11 cellular contexts compared by ENCODE assay signal in genomic region chr10:97117372-97117771, GRCh38.
DNase-seq lines count a peak whose midpoint lies in the region; ATAC-seq and TF ChIP-seq lines count a peak whose summit lies in the region.
"Had no signal": no experiment of that assay in that cellular context is flagged by ENCODE, and none has a peak within 500 bp of the region (broad histone marks: within the 10 kb centered on the region; RNA-seq: fewer than 3 reads in every experiment).

No MANE protein-coding gene starts in this region.

- peaks cover 5% of the 10 kb centered on the region for H3K4me1 ChIP-seq in psoas muscle

- H3K36me3 ChIP-seq in psoas muscle (ENCODE audit: insufficient read depth in 1 of 2, low read depth in 1 of 2) = no peaks in the 10 kb centered on the region
- H3K36me3 ChIP-seq: BLaER1 had no signal

- TF ChIP-seq CTCF in choroid plexus epithelial cell (conservative IDR thresholded peaks at IDR 0.05; ENCODE audit: low read depth, low read length) (peak; percentile 40), psoas muscle (IDR thresholded peaks at IDR 0.05) (peak; percentile 74)

- H3K27ac Mint-ChIP-seq in stimulated activated naive CD8-positive, alpha-beta T cell treated with anti-CD3 and anti-CD28 coated beads, Interleukin-15, amount 100 ng/mL, for 72 hours = no peak overlapping the region
- H3K27ac Mint-ChIP-seq: nephron progenitor cell had no signal

- H3K4me3 ChIP-seq in choroid plexus epithelial cell (ENCODE audit: low read depth, low read length) (no peak overlapping the region), psoas muscle (no peak overlapping the region)
- H3K4me3 ChIP-seq: BLaER1 had no signal

- DNase-seq in NCI-H2196 (lab: John Stamatoyannopoulos, UW; ENCODE audit: unreplicated experiment) (peak; percentile 20), NCI-H2196 treated with DMSO at 0.1 percent for 48 hours (lab: John Stamatoyannopoulos, UW; ENCODE audit: unreplicated experiment) (no peak), NCI-H146 treated with DMSO at 0.1 percent for 48 hours (lab: John Stamatoyannopoulos, UW; ENCODE audit: unreplicated experiment) (peak; percentile 39), choroid plexus epithelial cell (ENCODE audit: low read depth) (peak; percentile 24), psoas muscle (no peak)
- DNase-seq in stimulated activated naive CD8-positive, alpha-beta T cell treated with anti-CD3 and anti-CD28 coated beads, Interleukin-15, amount 100 ng/mL, for 72 hours = no peak
- DNase-seq: nephron progenitor cell had no signal

- no peaks in the 10 kb centered on the region for H3K4me1 Mint-ChIP-seq in stimulated activated naive CD8-positive, alpha-beta T cell treated with anti-CD3 and anti-CD28 coated beads, Interleukin-15, amount 100 ng/mL, for 72 hours

- H3K27me3 ChIP-seq in psoas muscle (ENCODE audit: insufficient read depth in 3 of 3, low read length in 2 of 3) = no peaks in the 10 kb centered on the region
- H3K27me3 ChIP-seq: BLaER1 had no signal

- 29 to 33% (median 33%) methylated on average over 3 of the region's 3 CpGs for WGBS in psoas muscle, 3 donors

- intact Hi-C loops in psoas muscle (cut with DNase I) = loop anchor here (2.0 kb wide), 2 partner anchors 45 to 81 kb away; no protein-coding TSS in a partner anchor

- ATAC-seq in psoas muscle (peak; percentile 82 to 99 (median 95)), HG02610 (IDR thresholded peaks at IDR 0.05; ENCODE audit: unreplicated experiment) (no peak), HG03442 (IDR thresholded peaks at IDR 0.05; ENCODE audit: unreplicated experiment) (no peak)
- ATAC-seq in stimulated activated naive CD8-positive, alpha-beta T cell treated with anti-CD3 and anti-CD28 coated beads, Interleukin-15, amount 100 ng/mL, for 72 hours = no peak

- H3K9me3 Mint-ChIP-seq in stimulated activated naive CD8-positive, alpha-beta T cell treated with anti-CD3 and anti-CD28 coated beads, Interleukin-15, amount 100 ng/mL, for 72 hours = no peaks in the 10 kb centered on the region
- H3K9me3 Mint-ChIP-seq: nephron progenitor cell had no signal

- H3K27ac ChIP-seq in psoas muscle = no peak overlapping the region
- H3K27ac ChIP-seq: BLaER1, epithelial cell of prostate had no signal

- H3K9me3 ChIP-seq in psoas muscle = no peaks in the 10 kb centered on the region
- H3K9me3 ChIP-seq: BLaER1 had no signal

- no peak overlapping the region for H3K4me3 Mint-ChIP-seq in stimulated activated naive CD8-positive, alpha-beta T cell treated with anti-CD3 and anti-CD28 coated beads, Interleukin-15, amount 100 ng/mL, for 72 hours
- H3K4me3 Mint-ChIP-seq: nephron progenitor cell had no signal

- peaks cover 10% of the 10 kb centered on the region for H3K27me3 Mint-ChIP-seq in stimulated activated naive CD8-positive, alpha-beta T cell treated with anti-CD3 and anti-CD28 coated beads, Interleukin-15, amount 100 ng/mL, for 72 hours

Comparison
In these comparisons a context has a peak if more than half of its experiments do, and no peak if none do; other contexts are left out.
1. DNase-seq: peak in NCI-H2196 (single experiment), NCI-H146 treated with DMSO at 0.1 percent for 48 hours (single experiment) and choroid plexus epithelial cell (single experiment); none in NCI-H2196 treated with DMSO at 0.1 percent for 48 hours (single experiment), psoas muscle (0 of 2) and stimulated activated naive CD8-positive, alpha-beta T cell treated with anti-CD3 and anti-CD28 coated beads, Interleukin-15, amount 100 ng/mL, for 72 hours (0 of 2).
2. ATAC-seq: peak in psoas muscle (4 of 4); none in HG02610 (single experiment), HG03442 (single experiment) and stimulated activated naive CD8-positive, alpha-beta T cell treated with anti-CD3 and anti-CD28 coated beads, Interleukin-15, amount 100 ng/mL, for 72 hours (single experiment).